In the genomic region with DNA sequence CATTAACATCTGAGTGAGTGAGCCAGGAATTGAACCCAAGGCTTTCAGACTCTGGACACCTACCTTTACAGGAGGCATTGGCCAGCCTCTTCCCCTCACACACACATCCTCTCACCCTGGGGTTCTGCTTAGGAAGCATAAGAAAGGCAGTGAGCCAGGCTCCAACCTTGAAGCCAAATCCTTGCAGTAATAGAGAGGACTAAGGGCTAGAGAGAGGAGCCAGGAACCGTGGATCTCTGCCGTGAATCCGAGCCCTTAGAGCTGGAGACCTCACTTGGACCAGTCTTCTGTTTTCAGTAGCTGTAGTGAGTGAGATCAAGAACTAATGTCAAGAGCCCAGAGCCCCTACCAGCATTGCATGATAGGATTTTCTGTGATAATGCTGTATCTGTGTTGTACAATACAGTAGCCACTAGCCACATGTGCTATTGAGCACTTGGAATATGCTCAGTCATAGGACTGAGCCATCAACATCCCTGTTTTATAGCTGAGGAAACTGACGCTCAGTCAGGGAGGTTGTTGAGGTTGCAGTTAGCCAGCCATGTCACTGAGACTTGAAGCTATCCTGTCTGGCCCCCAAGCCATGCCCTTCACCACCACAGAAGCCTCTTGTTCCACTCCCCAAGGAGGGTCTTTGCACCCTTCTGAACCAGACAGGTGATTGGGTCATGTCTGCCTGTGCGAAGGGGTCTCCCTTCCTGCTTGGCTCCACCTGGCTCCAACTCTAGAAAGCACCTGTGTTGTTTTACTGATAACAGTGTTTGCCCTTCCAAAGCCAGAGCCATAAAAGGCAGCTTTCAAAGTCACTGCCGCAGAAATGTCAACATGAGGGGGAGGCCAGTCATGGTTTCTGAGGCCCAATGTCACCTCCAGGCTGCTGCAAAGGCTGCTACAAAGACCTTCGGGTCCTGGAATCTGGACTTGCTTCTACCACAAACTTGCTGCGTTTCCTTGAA, we compare ENCODE assay signal across 1 cellular context.
A peak's percentile ranks its signal among the peaks of the same experiment; 100 is the strongest.
TF ChIP-seq lines count a peak whose summit lies in the region.

No MANE protein-coding gene starts in this region.

TF ChIP-seq in HepG2, 621 proteins besides CTCF, POLR2A, EP300 and RAD21 (continued from another document and continues in another):
- TF ChIP-seq, protein P1, sequence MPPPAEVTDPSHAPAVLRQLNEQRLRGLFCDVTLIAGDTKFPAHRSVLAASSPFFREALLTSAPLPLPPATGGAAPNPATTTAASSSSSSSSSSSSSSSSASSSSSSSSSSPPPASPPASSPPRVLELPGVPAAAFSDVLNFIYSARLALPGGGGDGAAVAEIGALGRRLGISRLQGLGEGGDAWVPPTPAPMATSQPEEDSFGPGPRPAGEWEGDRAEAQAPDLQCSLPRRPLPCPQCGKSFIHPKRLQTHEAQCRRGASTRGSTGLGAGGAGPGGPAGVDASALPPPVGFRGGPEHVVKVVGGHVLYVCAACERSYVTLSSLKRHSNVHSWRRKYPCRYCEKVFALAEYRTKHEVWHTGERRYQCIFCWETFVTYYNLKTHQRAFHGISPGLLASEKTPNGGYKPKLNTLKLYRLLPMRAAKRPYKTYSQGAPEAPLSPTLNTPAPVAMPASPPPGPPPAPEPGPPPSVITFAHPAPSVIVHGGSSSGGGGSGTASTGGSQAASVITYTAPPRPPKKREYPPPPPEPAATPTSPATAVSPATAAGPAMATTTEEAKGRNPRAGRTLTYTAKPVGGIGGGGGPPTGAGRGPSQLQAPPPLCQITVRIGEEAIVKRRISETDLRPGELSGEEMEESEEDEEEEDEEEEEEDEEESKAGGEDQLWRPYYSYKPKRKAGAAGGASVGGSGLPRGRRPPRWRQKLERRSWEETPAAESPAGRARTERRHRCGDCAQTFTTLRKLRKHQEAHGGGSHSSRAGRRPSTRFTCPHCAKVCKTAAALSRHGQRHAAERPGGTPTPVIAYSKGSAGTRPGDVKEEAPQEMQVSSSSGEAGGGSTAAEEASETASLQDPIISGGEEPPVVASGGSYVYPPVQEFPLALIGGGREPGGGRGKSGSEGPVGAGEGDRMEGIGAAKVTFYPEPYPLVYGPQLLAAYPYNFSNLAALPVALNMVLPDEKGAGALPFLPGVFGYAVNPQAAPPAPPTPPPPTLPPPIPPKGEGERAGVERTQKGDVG (CRISPR knock-in tag; IDR thresholded peaks at IDR 0.05; ENCODE audit: borderline replicate concordance), result peak; percentile 81; the same call in 1 of the 2 replicates
- peak; percentile 59; the same call in 1 of the 2 replicates for TF ChIP-seq YEATS4 (CRISPR knock-in tag; IDR thresholded peaks at IDR 0.05; ENCODE audit: borderline replicate concordance)
- TF ChIP-seq, protein P2, sequence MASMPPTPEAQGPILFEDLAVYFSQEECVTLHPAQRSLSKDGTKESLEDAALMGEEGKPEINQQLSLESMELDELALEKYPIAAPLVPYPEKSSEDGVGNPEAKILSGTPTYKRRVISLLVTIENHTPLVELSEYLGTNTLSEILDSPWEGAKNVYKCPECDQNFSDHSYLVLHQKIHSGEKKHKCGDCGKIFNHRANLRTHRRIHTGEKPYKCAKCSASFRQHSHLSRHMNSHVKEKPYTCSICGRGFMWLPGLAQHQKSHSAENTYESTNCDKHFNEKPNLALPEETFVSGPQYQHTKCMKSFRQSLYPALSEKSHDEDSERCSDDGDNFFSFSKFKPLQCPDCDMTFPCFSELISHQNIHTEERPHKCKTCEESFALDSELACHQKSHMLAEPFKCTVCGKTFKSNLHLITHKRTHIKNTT (CRISPR knock-in tag; IDR thresholded peaks at IDR 0.05), result no peak
- TF ChIP-seq, protein P3, sequence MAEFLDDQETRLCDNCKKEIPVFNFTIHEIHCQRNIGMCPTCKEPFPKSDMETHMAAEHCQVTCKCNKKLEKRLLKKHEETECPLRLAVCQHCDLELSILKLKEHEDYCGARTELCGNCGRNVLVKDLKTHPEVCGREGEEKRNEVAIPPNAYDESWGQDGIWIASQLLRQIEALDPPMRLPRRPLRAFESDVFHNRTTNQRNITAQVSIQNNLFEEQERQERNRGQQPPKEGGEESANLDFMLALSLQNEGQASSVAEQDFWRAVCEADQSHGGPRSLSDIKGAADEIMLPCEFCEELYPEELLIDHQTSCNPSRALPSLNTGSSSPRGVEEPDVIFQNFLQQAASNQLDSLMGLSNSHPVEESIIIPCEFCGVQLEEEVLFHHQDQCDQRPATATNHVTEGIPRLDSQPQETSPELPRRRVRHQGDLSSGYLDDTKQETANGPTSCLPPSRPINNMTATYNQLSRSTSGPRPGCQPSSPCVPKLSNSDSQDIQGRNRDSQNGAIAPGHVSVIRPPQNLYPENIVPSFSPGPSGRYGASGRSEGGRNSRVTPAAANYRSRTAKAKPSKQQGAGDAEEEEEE (CRISPR knock-in tag; IDR thresholded peaks at IDR 0.05; ENCODE audit: borderline replicate concordance), result peak; percentile 31; the same call in 1 of the 2 replicates
- TF ChIP-seq, protein P4, sequence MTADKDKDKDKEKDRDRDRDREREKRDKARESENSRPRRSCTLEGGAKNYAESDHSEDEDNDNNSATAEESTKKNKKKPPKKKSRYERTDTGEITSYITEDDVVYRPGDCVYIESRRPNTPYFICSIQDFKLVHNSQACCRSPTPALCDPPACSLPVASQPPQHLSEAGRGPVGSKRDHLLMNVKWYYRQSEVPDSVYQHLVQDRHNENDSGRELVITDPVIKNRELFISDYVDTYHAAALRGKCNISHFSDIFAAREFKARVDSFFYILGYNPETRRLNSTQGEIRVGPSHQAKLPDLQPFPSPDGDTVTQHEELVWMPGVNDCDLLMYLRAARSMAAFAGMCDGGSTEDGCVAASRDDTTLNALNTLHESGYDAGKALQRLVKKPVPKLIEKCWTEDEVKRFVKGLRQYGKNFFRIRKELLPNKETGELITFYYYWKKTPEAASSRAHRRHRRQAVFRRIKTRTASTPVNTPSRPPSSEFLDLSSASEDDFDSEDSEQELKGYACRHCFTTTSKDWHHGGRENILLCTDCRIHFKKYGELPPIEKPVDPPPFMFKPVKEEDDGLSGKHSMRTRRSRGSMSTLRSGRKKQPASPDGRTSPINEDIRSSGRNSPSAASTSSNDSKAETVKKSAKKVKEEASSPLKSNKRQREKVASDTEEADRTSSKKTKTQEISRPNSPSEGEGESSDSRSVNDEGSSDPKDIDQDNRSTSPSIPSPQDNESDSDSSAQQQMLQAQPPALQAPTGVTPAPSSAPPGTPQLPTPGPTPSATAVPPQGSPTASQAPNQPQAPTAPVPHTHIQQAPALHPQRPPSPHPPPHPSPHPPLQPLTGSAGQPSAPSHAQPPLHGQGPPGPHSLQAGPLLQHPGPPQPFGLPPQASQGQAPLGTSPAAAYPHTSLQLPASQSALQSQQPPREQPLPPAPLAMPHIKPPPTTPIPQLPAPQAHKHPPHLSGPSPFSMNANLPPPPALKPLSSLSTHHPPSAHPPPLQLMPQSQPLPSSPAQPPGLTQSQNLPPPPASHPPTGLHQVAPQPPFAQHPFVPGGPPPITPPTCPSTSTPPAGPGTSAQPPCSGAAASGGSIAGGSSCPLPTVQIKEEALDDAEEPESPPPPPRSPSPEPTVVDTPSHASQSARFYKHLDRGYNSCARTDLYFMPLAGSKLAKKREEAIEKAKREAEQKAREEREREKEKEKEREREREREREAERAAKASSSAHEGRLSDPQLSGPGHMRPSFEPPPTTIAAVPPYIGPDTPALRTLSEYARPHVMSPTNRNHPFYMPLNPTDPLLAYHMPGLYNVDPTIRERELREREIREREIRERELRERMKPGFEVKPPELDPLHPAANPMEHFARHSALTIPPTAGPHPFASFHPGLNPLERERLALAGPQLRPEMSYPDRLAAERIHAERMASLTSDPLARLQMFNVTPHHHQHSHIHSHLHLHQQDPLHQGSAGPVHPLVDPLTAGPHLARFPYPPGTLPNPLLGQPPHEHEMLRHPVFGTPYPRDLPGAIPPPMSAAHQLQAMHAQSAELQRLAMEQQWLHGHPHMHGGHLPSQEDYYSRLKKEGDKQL (CRISPR knock-in tag; IDR thresholded peaks at IDR 0.05; ENCODE audit: low read depth), result peak; percentile 99
- TF ChIP-seq ZNF460 (CRISPR knock-in tag; IDR thresholded peaks at IDR 0.05; ENCODE audit: borderline replicate concordance), result no peak; the same call in 1 of the 2 replicates
- TF ChIP-seq ZNF569 (CRISPR knock-in tag; IDR thresholded peaks at IDR 0.05; ENCODE audit: borderline replicate concordance), result no peak
- TF ChIP-seq MYNN (CRISPR knock-in tag; IDR thresholded peaks at IDR 0.05; ENCODE audit: low read depth), result no peak
- TF ChIP-seq ZNF10 (CRISPR knock-in tag; IDR thresholded peaks at IDR 0.05; ENCODE audit: borderline replicate concordance, low read depth), result no peak
- TF ChIP-seq, protein P5, sequence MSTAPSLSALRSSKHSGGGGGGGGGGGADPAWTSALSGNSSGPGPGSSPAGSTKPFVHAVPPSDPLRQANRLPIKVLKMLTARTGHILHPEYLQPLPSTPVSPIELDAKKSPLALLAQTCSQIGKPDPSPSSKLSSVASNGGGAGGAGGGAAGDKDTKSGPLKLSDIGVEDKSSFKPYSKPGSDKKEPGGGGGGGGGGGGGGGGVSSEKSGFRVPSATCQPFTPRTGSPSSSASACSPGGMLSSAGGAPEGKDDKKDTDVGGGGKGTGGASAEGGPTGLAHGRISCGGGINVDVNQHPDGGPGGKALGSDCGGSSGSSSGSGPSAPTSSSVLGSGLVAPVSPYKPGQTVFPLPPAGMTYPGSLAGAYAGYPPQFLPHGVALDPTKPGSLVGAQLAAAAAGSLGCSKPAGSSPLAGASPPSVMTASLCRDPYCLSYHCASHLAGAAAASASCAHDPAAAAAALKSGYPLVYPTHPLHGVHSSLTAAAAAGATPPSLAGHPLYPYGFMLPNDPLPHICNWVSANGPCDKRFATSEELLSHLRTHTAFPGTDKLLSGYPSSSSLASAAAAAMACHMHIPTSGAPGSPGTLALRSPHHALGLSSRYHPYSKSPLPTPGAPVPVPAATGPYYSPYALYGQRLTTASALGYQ (CRISPR knock-in tag; IDR thresholded peaks at IDR 0.05), result peak; percentile 100
- peak; percentile 100 for TF ChIP-seq GATA4 (IDR thresholded peaks at IDR 0.05; ENCODE audit: borderline replicate concordance, low read depth)
- TF ChIP-seq NR2F2 (IDR thresholded peaks at IDR 0.05; ENCODE audit: borderline replicate concordance, low read depth), result peak; percentile 98
- TF ChIP-seq RORA (CRISPR knock-in tag; IDR thresholded peaks at IDR 0.05), result no peak; the same call in 1 of the 2 replicates
- 0 out of 2 replicates have a peak, but pooled peaks have one; percentile 66 for TF ChIP-seq ZNF761 (CRISPR knock-in tag; conservative IDR thresholded peaks at IDR 0.05)
- TF ChIP-seq, protein P6, sequence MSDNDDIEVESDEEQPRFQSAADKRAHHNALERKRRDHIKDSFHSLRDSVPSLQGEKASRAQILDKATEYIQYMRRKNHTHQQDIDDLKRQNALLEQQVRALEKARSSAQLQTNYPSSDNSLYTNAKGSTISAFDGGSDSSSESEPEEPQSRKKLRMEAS (IDR thresholded peaks at IDR 0.05), result peak; percentile 82
- TF ChIP-seq, protein P7, sequence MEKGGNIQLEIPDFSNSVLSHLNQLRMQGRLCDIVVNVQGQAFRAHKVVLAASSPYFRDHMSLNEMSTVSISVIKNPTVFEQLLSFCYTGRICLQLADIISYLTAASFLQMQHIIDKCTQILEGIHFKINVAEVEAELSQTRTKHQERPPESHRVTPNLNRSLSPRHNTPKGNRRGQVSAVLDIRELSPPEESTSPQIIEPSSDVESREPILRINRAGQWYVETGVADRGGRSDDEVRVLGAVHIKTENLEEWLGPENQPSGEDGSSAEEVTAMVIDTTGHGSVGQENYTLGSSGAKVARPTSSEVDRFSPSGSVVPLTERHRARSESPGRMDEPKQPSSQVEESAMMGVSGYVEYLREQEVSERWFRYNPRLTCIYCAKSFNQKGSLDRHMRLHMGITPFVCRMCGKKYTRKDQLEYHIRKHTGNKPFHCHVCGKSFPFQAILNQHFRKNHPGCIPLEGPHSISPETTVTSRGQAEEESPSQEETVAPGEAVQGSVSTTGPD (CRISPR knock-in tag; IDR thresholded peaks at IDR 0.05), result peak; percentile 96
- TF ChIP-seq CBFB (CRISPR knock-in tag; IDR thresholded peaks at IDR 0.05), result peak; percentile 96
- TF ChIP-seq JUN (CRISPR knock-in tag; IDR thresholded peaks at IDR 0.05), result peak; percentile 88
- peak; percentile 38; the same call in 1 of the 2 replicates for TF ChIP-seq MAFF (IDR thresholded peaks at IDR 0.05; ENCODE audit: low read depth, low read length)
- TF ChIP-seq JUND (CRISPR knock-in tag; IDR thresholded peaks at IDR 0.05), result peak; percentile 84
- no peak for TF ChIP-seq ZNF256 (CRISPR knock-in tag; conservative IDR thresholded peaks at IDR 0.05)
- peak; percentile 57 for TF ChIP-seq KMT2B (CRISPR knock-in tag; IDR thresholded peaks at IDR 0.05)
- peak; percentile 74; the same call in 1 of the 2 replicates for TF ChIP-seq HOXA9 (CRISPR knock-in tag; IDR thresholded peaks at IDR 0.05; ENCODE audit: borderline replicate concordance)
- peak; percentile 40; the same call in 1 of the 2 replicates for TF ChIP-seq ZNF124 (CRISPR knock-in tag; IDR thresholded peaks at IDR 0.05)
- TF ChIP-seq, protein P8, sequence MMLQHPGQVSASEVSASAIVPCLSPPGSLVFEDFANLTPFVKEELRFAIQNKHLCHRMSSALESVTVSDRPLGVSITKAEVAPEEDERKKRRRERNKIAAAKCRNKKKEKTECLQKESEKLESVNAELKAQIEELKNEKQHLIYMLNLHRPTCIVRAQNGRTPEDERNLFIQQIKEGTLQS (CRISPR knock-in tag; IDR thresholded peaks at IDR 0.05), result peak; percentile 86
- peak; percentile 80 for TF ChIP-seq NR2C2 (CRISPR knock-in tag; IDR thresholded peaks at IDR 0.05; ENCODE audit: borderline replicate concordance)
- TF ChIP-seq SSRP1 (CRISPR knock-in tag; IDR thresholded peaks at IDR 0.05), result no peak
- TF ChIP-seq PHF20 (CRISPR knock-in tag; IDR thresholded peaks at IDR 0.05), result peak; percentile 51; the same call in 1 of the 2 replicates
- TF ChIP-seq CEBPB (IDR thresholded peaks at IDR 0.05; ENCODE audit: borderline replicate concordance, low read depth, low read length), result peak; percentile 46; the same call in 1 of the 2 replicates
- TF ChIP-seq ZNF850 (CRISPR knock-in tag; conservative IDR thresholded peaks at IDR 0.05), result no peak
- 0 out of 2 replicates have a peak, but pooled peaks have one; percentile 63 for TF ChIP-seq ZNF567 (CRISPR knock-in tag; IDR thresholded peaks at IDR 0.05; ENCODE audit: borderline replicate concordance)
- TF ChIP-seq, protein P9, sequence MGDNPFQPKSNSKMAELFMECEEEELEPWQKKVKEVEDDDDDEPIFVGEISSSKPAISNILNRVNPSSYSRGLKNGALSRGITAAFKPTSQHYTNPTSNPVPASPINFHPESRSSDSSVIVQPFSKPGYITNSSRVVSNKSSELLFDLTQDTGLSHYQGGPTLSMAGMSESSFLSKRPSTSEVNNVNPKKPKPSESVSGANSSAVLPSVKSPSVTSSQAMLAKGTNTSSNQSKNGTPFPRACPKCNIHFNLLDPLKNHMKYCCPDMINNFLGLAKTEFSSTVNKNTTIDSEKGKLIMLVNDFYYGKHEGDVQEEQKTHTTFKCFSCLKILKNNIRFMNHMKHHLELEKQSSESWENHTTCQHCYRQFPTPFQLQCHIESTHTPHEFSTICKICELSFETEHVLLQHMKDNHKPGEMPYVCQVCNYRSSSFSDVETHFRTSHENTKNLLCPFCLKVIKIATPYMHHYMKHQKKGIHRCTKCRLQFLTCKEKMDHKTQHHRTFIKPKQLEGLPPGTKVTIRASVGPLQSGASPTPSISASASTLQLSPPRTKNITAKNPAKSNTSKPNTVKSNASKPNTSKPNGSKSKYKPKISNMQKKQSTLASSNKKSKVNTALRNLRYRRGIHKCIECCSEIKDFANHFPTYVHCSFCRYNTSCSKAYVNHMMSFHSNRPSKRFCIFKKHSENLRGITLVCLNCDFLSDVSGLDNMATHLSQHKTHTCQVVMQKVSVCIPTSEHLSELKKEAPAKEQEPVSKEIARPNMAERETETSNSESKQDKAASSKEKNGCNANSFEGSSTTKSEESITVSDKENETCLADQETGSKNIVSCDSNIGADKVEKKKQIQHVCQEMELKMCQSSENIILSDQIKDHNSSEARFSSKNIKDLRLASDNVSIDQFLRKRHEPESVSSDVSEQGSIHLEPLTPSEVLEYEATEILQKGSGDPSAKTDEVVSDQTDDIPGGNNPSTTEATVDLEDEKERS (CRISPR knock-in tag; IDR thresholded peaks at IDR 0.05), result peak; percentile 95
- TF ChIP-seq ZNF749 (CRISPR knock-in tag; IDR thresholded peaks at IDR 0.05; ENCODE audit: borderline replicate concordance), result no peak; the same call in 1 of the 2 replicates
- peak; percentile 60; the same call in 1 of the 2 replicates for TF ChIP-seq FOXC1 (CRISPR knock-in tag; IDR thresholded peaks at IDR 0.05; ENCODE audit: borderline replicate concordance)
